In the genomic region with DNA sequence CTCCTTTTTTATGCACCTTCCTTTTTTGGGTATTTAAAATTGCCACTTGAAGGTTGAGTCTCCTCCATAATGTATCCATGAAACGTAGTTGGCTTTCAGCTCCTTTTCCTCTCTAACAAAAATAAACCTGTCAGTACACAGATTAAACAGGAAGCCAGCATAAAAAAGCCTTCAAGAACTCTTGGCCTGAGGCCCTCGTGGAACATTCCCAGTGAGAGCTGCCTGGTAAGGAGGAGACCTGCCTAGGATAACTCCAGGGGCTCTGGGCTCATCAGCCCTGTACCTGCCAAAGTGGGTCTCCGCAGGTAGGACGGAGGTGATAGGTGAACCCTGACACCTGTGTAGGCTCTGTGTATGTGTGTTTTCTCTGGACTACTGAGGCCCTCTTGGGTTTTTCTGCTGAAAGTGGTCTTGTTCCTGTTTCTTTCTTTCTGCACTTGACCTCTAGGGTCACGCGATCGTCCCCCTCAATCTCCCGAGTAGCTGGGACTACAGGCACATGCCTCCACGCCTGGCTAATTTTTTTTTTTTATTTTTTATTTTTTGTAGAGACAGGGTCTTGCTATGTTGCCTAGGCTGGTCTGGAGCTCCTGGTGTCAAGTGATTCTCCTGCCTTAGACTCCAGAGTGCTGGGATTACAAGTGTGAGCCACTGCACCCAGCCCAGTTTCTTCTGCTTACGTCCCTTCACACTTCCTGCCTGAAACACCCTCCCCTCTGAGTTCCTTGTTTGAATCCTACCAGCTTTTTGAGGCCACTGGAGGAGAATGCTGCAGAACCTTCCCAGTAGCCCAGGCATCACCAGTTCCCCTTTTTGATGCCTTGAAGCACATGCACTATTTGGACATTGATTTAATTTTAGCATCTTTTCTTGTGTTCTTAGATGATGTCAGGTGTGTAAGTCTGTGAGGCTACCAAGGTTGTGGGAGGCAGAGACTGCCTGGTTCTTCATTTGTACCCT, we compare ENCODE assay signal across 8 cellular contexts. TPM values are rescaled to one million over a fixed set of nuclear protein-coding genes. Genes with fewer than 3 reads are reported as not detected.
A peak's percentile ranks its signal among the peaks of the same experiment; 100 is the strongest.
DNase-seq lines count a peak whose midpoint lies in the region; ATAC-seq, FAIRE-seq and TF ChIP-seq lines count a peak whose summit lies in the region.

No MANE protein-coding gene starts in this region.

- H3K4me1 ChIP-seq in SJCRH30, result peaks cover 73% of the 10 kb centered on the region
- peaks cover 3 to 22% of the 10 kb centered on the region in 2 donors for H3K4me1 ChIP-seq in small intestine (ENCODE audit: control insufficient read depth in 2 of 2, insufficient read depth in 1 of 2, low read depth in 1 of 2, low read length in 1 of 2)

- no peak for ATAC-seq in stimulated activated effector memory CD8-positive, alpha-beta T cell treated with anti-CD3 and anti-CD28 coated beads, Interleukin-12 subunit alpha, Interleukin-12 subunit beta, amount 100 ng/mL, for 72 hours
- ATAC-seq in HG03039 (IDR thresholded peaks at IDR 0.05; ENCODE audit: unreplicated experiment), result no peak

- no peak for TF ChIP-seq CTCF in fibroblast of villous mesenchyme (IDR thresholded peaks at IDR 0.05; ENCODE audit: insufficient read depth, low read depth, low read length)

- no peak overlapping the region for H3K4me3 ChIP-seq in fibroblast of villous mesenchyme (ENCODE audit: low read depth, low read length)
- H3K4me3 ChIP-seq in SJCRH30, result no peak overlapping the region
- no peak overlapping the region for H3K4me3 ChIP-seq in small intestine (ENCODE audit: low read depth in 1 of 2, low read length in 2 of 2)

- peak overlapping the region; percentile 23 for H3K4me3 Mint-ChIP-seq in stimulated activated effector memory CD8-positive, alpha-beta T cell treated with anti-CD3 and anti-CD28 coated beads, Interleukin-12 subunit alpha, Interleukin-12 subunit beta, amount 100 ng/mL, for 72 hours

- WGBS in small intestine, 3 donors, result 60 to 82% (median 77%) methylated on average over 10 of the region's 10 CpGs

- H3K27ac Mint-ChIP-seq in stimulated activated effector memory CD8-positive, alpha-beta T cell treated with anti-CD3 and anti-CD28 coated beads, Interleukin-12 subunit alpha, Interleukin-12 subunit beta, amount 100 ng/mL, for 72 hours, result peak overlapping the region; percentile 96

- no peaks in the 10 kb centered on the region for H3K9me3 ChIP-seq in SJCRH30 (replicated peaks)
- no peaks in the 10 kb centered on the region for H3K9me3 ChIP-seq in small intestine (ENCODE audit: control insufficient read depth, low read depth)

- H3K4me1 Mint-ChIP-seq in stimulated activated effector memory CD8-positive, alpha-beta T cell treated with anti-CD3 and anti-CD28 coated beads, Interleukin-12 subunit alpha, Interleukin-12 subunit beta, amount 100 ng/mL, for 72 hours, result peaks cover 81% of the 10 kb centered on the region

- no peaks in the 10 kb centered on the region for H3K9me3 Mint-ChIP-seq in stimulated activated effector memory CD8-positive, alpha-beta T cell treated with anti-CD3 and anti-CD28 coated beads, Interleukin-12 subunit alpha, Interleukin-12 subunit beta, amount 100 ng/mL, for 72 hours

- H3K36me3 ChIP-seq in SJCRH30 (peaks cover 23% of the 10 kb centered on the region), small intestine (ENCODE audit: control insufficient read depth in 2 of 2, insufficient read depth in 2 of 2, low read length in 2 of 2) (peaks cover 0 to 1% of the 10 kb centered on the region in 2 donors)

- no peak for DNase-seq in GM19239 (ENCODE audit: insufficient read length, low spot score)
- peak; percentile 66 for DNase-seq in SIG-M5 (lab: John Stamatoyannopoulos, UW)
- DNase-seq in fibroblast of villous mesenchyme (ENCODE audit: low read depth), result peak; percentile 89
- no peak for DNase-seq in stimulated activated effector memory CD8-positive, alpha-beta T cell treated with anti-CD3 and anti-CD28 coated beads, Interleukin-12 subunit alpha, Interleukin-12 subunit beta, amount 100 ng/mL, for 72 hours (ENCODE audit: low spot score in 2 of 2)
- no peak for DNase-seq in SJCRH30
- no peak for DNase-seq in small intestine
- no peak for DNase-seq in NK-92 treated with Interleukin-12 subunit alpha and Interleukin-12 subunit beta, amount 100 ng/mL, for 24 hours (lab: John Stamatoyannopoulos, UW)

- FAIRE-seq in GM19239 (lab: Jason Lieb, UNC) (peak; percentile 74), small intestine (lab: Jason Lieb, UNC) (no peak)

- H3K27me3 ChIP-seq in SJCRH30 (no peaks in the 10 kb centered on the region), small intestine (ENCODE audit: control insufficient read depth in 2 of 2, insufficient read depth in 2 of 2, low read length in 2 of 2) (no peaks in the 10 kb centered on the region)

- H3K27ac ChIP-seq in SJCRH30 (no peak overlapping the region), small intestine (ENCODE audit: low read depth in 1 of 2, low read length in 1 of 2) (peak overlapping the region in 1 of 2 donors; percentile 91)

- H3K36me3 Mint-ChIP-seq in stimulated activated effector memory CD8-positive, alpha-beta T cell treated with anti-CD3 and anti-CD28 coated beads, Interleukin-12 subunit alpha, Interleukin-12 subunit beta, amount 100 ng/mL, for 72 hours, result peaks cover 98% of the 10 kb centered on the region

RNA-seq across cellular contexts. Expression of a gene that starts 9.8 kb away (rescaled TPM):
- 30.9 and 35.4 TPM in 2 replicates for total RNA-seq in fibroblast of villous mesenchyme
- 59.8 and 66.2 TPM in 2 replicates for total RNA-seq in SJCRH30 (2014; rRNA removed; shearing (Covaris generic))
- polyA plus RNA-seq in small intestine, result 10 to 100 TPM; 14.9 to 24.9 (median 16.1) TPM

RNA-seq across cellular contexts. Expression of a gene that starts 28.4 kb away (rescaled TPM):
- total RNA-seq in fibroblast of villous mesenchyme, result 59.6 and 70.0 TPM in 2 replicates
- 27.5 and 28.9 TPM in 2 replicates for total RNA-seq in SJCRH30 (2014; rRNA removed; shearing (Covaris generic))
- 10 to 100 TPM in 1 of 3 donors, 1 to 10 TPM in 2; 3.4 to 67.3 (median 6.5) TPM for polyA plus RNA-seq in small intestine

Comparison
In these comparisons a context has a peak if more than half of its experiments do, and no peak if none do; other contexts are left out.
1. DNase-seq: peak in SIG-M5 (single experiment) and fibroblast of villous mesenchyme (single experiment); none in GM19239 (single experiment), stimulated activated effector memory CD8-positive, alpha-beta T cell treated with anti-CD3 and anti-CD28 coated beads, Interleukin-12 subunit alpha, Interleukin-12 subunit beta, amount 100 ng/mL, for 72 hours (0 of 2), SJCRH30 (0 of 2), small intestine (single experiment) and NK-92 treated with Interleukin-12 subunit alpha and Interleukin-12 subunit beta, amount 100 ng/mL, for 24 hours (single experiment).